Comparison of ENCODE assay signal across 8 cellular contexts in the genomic region with DNA sequence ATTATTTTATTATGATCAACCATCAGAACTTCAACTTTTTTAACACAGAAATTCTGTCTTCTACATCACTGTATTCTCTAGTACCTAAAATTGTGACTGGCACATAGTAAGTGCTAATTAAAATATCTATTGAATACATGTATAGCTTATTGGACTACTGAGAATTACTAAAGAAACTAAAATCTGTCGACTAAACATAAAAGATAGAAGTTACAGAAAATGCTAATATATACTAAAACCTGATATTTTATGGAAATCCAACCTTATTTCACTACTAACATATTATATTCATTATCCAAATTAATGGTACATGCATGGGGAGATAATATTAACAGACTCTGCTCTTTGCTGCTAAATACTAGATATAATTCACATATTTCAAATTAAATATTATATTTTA.
"Had no signal": no experiment of that assay in that cellular context is flagged by ENCODE, and none has a peak within 500 bp of the region (broad histone marks: within the 10 kb centered on the region; RNA-seq: fewer than 3 reads in every experiment).

No MANE protein-coding gene starts in this region.

- H3K4me2 ChIP-seq: GM23338 had no signal

- H3K27me3 Mint-ChIP-seq: IgD-negative memory B cell had no signal

- H3K4me1 Mint-ChIP-seq: GM23338, H9, IgD-negative memory B cell had no signal

- FAIRE-seq: H54 had no signal

- H3K27ac Mint-ChIP-seq: GM23338, H9, HFFc6, IgD-negative memory B cell had no signal

- H2AFZ ChIP-seq: GM23338 had no signal

- H3K27ac ChIP-seq: HL-60 had no signal

- DNase-seq: H9, HFFc6, KG1 had no signal

- H3K4me3 ChIP-seq: GM23338 had no signal

- H3K9me3 Mint-ChIP-seq: GM23338, H9, HFFc6 had no signal

- ATAC-seq: GM23338, HCT116 had no signal

- H3K4me3 Mint-ChIP-seq: GM23338, H9, HFFc6, IgD-negative memory B cell had no signal
